Comparison of ENCODE assay signal across 1 cellular context in the genomic region with DNA sequence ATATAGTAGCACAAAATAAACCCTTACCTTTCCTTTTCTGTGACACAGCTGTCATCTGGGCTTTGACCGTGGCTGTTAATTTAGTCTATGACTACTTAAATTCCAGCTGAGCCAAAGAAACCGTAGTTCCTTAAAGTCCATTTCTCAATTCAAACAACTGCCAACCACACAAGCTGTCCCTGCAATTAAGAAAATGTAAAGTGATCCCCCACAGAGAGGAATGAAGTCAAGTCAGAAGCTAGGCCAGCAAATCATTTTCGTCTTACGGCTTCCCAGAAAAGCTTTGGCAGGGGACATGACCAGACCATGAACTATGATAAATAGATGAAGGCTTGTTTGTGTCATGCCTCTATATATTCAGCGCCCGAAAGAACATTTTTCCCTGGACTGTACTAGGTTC.
A peak's percentile ranks its signal among the peaks of the same experiment; 100 is the strongest.
TF ChIP-seq lines count a peak whose summit lies in the region.

No MANE protein-coding gene starts in this region.

TF ChIP-seq in HEK293, 187 proteins besides CTCF, POLR2A, EP300 and RAD21 (continued from another document):
- TF ChIP-seq ZNF530 (tag by site-specific recombination; IDR thresholded peaks at IDR 0.05; ENCODE audit: low read depth), result no peak
- no peak for TF ChIP-seq ZNF302 (tag by site-specific recombination; IDR thresholded peaks at IDR 0.05; ENCODE audit: low read depth)
- peak; percentile 25; the same call in 1 of the 2 replicates for TF ChIP-seq ZIC2 (tag by site-specific recombination; IDR thresholded peaks at IDR 0.05)
- TF ChIP-seq ZNF155 (tag by site-specific recombination; IDR thresholded peaks at IDR 0.05), result no peak
